ENCODE assay signal across 9 cellular contexts in the genomic region with DNA sequence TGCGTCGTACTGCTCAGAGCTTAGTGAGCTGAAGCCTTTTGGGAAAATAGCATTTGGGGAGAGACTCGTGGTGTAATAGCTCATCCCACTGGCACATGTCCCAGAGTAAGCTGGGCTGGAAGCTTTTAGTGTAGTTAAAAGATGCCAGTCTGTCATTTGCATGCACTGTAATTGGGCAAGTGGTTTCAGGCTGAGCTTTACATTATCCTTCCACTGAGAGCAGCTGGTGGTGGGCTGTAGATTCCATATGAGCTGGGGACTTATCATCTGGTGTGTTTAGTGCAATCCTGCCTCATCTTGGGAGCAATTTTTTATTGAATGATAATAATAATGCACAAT.
DNase-seq lines count a peak whose midpoint lies in the region; ATAC-seq, FAIRE-seq and TF ChIP-seq lines count a peak whose summit lies in the region.
"Had no signal": no experiment of that assay in that cellular context is flagged by ENCODE, and none has a peak within 500 bp of the region (broad histone marks: within the 10 kb centered on the region; RNA-seq: fewer than 3 reads in every experiment).

No MANE protein-coding gene starts in this region.

- no peak overlapping the region for H3K23ac ChIP-seq in IMR-90 (ENCODE audit: low read depth, low read length)

- no TSS peak for BruUV-seq in IMR-90 (replicated peaks; lab: Mats Ljungman, UMichigan)

- H3K4me1 ChIP-seq in IMR-90 (ENCODE audit: control insufficient read depth, insufficient read depth, low read length) = peaks cover 12% of the 10 kb centered on the region
- H3K4me1 ChIP-seq in testis = peaks cover 9% of the 10 kb centered on the region
- peaks cover 10 to 19% of the 10 kb centered on the region in 2 donors for H3K4me1 ChIP-seq in small intestine (ENCODE audit: control insufficient read depth in 2 of 2, insufficient read depth in 1 of 2, low read depth in 1 of 2, low read length in 1 of 2)

- H3K14ac ChIP-seq in IMR-90 (replicated peaks; ENCODE audit: low read depth, low read length) = 0 out of 2 replicates have a peak overlapping the region, but pooled peaks have one; percentile 10

- H3K36me3 ChIP-seq in IMR-90 (ENCODE audit: control insufficient read depth, insufficient read depth, low read length) (no peaks in the 10 kb centered on the region), testis (ENCODE audit: low read depth, missing control alignments) (no peaks in the 10 kb centered on the region), small intestine (ENCODE audit: control insufficient read depth in 2 of 2, insufficient read depth in 2 of 2, low read length in 2 of 2) (no peaks in the 10 kb centered on the region)

- no peak overlapping the region for H4K5ac ChIP-seq in IMR-90 (ENCODE audit: low read depth, low read length)

- DNase-seq in IMR-90 (peak; percentile 84), left ventricle myocardium superior (peak; percentile 42), testis (peak; percentile 69), small intestine (no peak), SKM-1 treated with dmso at 0.1 percent for 144 hours (lab: John Stamatoyannopoulos, UW; ENCODE audit: unreplicated experiment) (no peak)
- DNase-seq: naive thymus-derived CD8-positive, alpha-beta T cell had no signal

- H3K79me1 ChIP-seq in IMR-90 (ENCODE audit: low read depth in 1 of 2, low read length in 2 of 2) = peaks cover 21 to 69% of the 10 kb centered on the region in 2 experiments

- H3K56ac ChIP-seq in IMR-90 (ENCODE audit: extremely low read depth, insufficient read depth, low read length) = no peak overlapping the region

- no peak overlapping the region for H3K4ac ChIP-seq in IMR-90 (ENCODE audit: low read depth, low read length)

- FAIRE-seq in small intestine (lab: Jason Lieb, UNC) = no peak

- ATAC-seq in IMR-90 (ENCODE audit: low read depth) (peak; percentile 94), left ventricle myocardium superior (peak; percentile 87), GM19035 (IDR thresholded peaks at IDR 0.05; ENCODE audit: unreplicated experiment) (no peak), GM21528 (IDR thresholded peaks at IDR 0.05; ENCODE audit: low FRiP score, unreplicated experiment) (no peak)
- ATAC-seq: naive thymus-derived CD8-positive, alpha-beta T cell had no signal

- no peak overlapping the region for H3K9ac ChIP-seq in IMR-90 (ENCODE audit: low read depth, low read length)

- H3K4me3 ChIP-seq in IMR-90 (ENCODE audit: insufficient read depth, low read depth, low read length) (no peak overlapping the region), testis (no peak overlapping the region), small intestine (ENCODE audit: low read depth in 1 of 2, low read length in 2 of 2) (no peak overlapping the region)

- H3K27ac ChIP-seq in IMR-90 (ENCODE audit: insufficient read depth, low read length) (no peak overlapping the region), VCaP (peak overlapping the region; percentile 57), testis (peak overlapping the region in 1 of 2 donors; percentile 11), small intestine (ENCODE audit: low read depth in 1 of 2, low read length in 1 of 2) (no peak overlapping the region)

- TF ChIP-seq POLR2A in IMR-90 (IDR thresholded peaks at IDR 0.05; ENCODE audit: low read depth, low read length) (no peak), testis (IDR thresholded peaks at IDR 0.05) (no peak)

- no peak overlapping the region for H2BK20ac ChIP-seq in IMR-90 (ENCODE audit: low read depth, low read length)

- H2AK5ac ChIP-seq in IMR-90 (ENCODE audit: low read depth, low read length) = no peak overlapping the region

- TF ChIP-seq RAD21 in IMR-90 (IDR thresholded peaks at IDR 0.05; ENCODE audit: low read length) = no peak

- no peak overlapping the region for H3K18ac ChIP-seq in IMR-90 (ENCODE audit: low read depth, low read length)

- no peak overlapping the region for H2BK120ac ChIP-seq in IMR-90 (ENCODE audit: low read depth, low read length)

- no peak overlapping the region for H2BK15ac ChIP-seq in IMR-90 (ENCODE audit: low read depth, low read length)

- no peak for TF ChIP-seq CTCF in IMR-90 (conservative IDR thresholded peaks at IDR 0.05; ENCODE audit: low read depth, low read length)
- no peak for TF ChIP-seq CTCF in VCaP (conservative IDR thresholded peaks at IDR 0.05)
- TF ChIP-seq CTCF in testis (IDR thresholded peaks at IDR 0.05) = no peak

- no peak overlapping the region for H2BK5ac ChIP-seq in IMR-90 (ENCODE audit: low read depth, low read length, poor library complexity, severe bottlenecking)

- H3K27me3 ChIP-seq in IMR-90 (ENCODE audit: control insufficient read depth, insufficient read depth, low read length) (no peaks in the 10 kb centered on the region), testis (no peaks in the 10 kb centered on the region), small intestine (ENCODE audit: control insufficient read depth in 2 of 2, insufficient read depth in 2 of 2, low read length in 2 of 2) (no peaks in the 10 kb centered on the region)

- H2AFZ ChIP-seq in IMR-90 (replicated peaks; ENCODE audit: low read length, poor library complexity) = no peak overlapping the region

- peaks cover 29% of the 10 kb centered on the region for H4K20me1 ChIP-seq in IMR-90 (ENCODE audit: insufficient read depth, low read length)

- no peak overlapping the region for H4K91ac ChIP-seq in IMR-90 (ENCODE audit: insufficient read depth, low read depth, low read length)

- intact Hi-C loops in IMR-90 (cut with micrococcal nuclease) = no loop called here
- intact Hi-C loops in left ventricle myocardium superior (cut with micrococcal nuclease) = no loop called here
- intact Hi-C loops in testis (cut with DNase I; ENCODE audit: low total_unique reads) = no loop called here

- CTCF ChIA-PET in IMR-90 (lab: Yijun Ruan, JAX) = interaction anchor here (0.8 kb wide), 1 partner anchor 57 kb away, joined by 4 read pairs; no protein-coding TSS in a partner anchor

- POLR2A ChIA-PET in IMR-90 (lab: Charles Lee; ENCODE audit: unreplicated experiment) = no interaction called here

- H3K9me1 ChIP-seq in IMR-90 (ENCODE audit: insufficient read depth, low read length) = peaks cover 18% of the 10 kb centered on the region

- 34% methylated on average over 3 of the region's 3 CpGs; no CpG with 5 or more reads in 1 of the 2 experiments for WGBS in IMR-90 (ENCODE audit: extremely low coverage in 2 of 2, insufficient read length in 1 of 2), 2 experiments
- 44% methylated on average over 3 of the region's 3 CpGs for WGBS in testis, 2 donors
- WGBS in small intestine, 3 donors = 32 to 58% (median 52%) methylated on average over 3 of the region's 3 CpGs

- no peak overlapping the region for H4K8ac ChIP-seq in IMR-90 (ENCODE audit: low read depth in 2 of 2, low read length in 2 of 2)

- in situ Hi-C loops in IMR-90 (cut with MboI; ENCODE audit: low sequenced_read_pairs) = no loop called here

- dilution Hi-C loops in IMR-90 (cut with HindIII; ENCODE audit: low sequenced_read_pairs, unreplicated experiment) = no loop called here

- H3K9me3 ChIP-seq in IMR-90 (ENCODE audit: control insufficient read depth, insufficient read depth, low read length) (no peaks in the 10 kb centered on the region), testis (no peaks in the 10 kb centered on the region), small intestine (ENCODE audit: control insufficient read depth, low read depth) (no peaks in the 10 kb centered on the region)

- no peak overlapping the region for H2AK9ac ChIP-seq in IMR-90 (replicated peaks; ENCODE audit: low read depth, low read length, poor library complexity)

- H3K4me2 ChIP-seq in IMR-90 (ENCODE audit: low read depth, low read length) = no peak overlapping the region; the same call in 1 of the 2 replicates

TF ChIP-seq in IMR-90, 13 proteins besides CTCF, POLR2A, EP300 and RAD21:
- TF ChIP-seq FOS (IDR thresholded peaks at IDR 0.05; ENCODE audit: low read depth, low read length) (no peak), CHD1 (IDR thresholded peaks at IDR 0.05; ENCODE audit: low read depth, low read length) (no peak), MAFK (IDR thresholded peaks at IDR 0.05; ENCODE audit: low read depth, low read length) (no peak), CEBPB (IDR thresholded peaks at IDR 0.05; ENCODE audit: low read depth, low read length) (peak; percentile 39; the same call in 1 of the 2 replicates)
- TF ChIP-seq, protein P1, sequence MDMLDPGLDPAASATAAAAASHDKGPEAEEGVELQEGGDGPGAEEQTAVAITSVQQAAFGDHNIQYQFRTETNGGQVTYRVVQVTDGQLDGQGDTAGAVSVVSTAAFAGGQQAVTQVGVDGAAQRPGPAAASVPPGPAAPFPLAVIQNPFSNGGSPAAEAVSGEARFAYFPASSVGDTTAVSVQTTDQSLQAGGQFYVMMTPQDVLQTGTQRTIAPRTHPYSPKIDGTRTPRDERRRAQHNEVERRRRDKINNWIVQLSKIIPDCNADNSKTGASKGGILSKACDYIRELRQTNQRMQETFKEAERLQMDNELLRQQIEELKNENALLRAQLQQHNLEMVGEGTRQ (IDR thresholded peaks at IDR 0.05; ENCODE audit: low read depth, low read length) = no peak
- TF ChIP-seq, protein P2, sequence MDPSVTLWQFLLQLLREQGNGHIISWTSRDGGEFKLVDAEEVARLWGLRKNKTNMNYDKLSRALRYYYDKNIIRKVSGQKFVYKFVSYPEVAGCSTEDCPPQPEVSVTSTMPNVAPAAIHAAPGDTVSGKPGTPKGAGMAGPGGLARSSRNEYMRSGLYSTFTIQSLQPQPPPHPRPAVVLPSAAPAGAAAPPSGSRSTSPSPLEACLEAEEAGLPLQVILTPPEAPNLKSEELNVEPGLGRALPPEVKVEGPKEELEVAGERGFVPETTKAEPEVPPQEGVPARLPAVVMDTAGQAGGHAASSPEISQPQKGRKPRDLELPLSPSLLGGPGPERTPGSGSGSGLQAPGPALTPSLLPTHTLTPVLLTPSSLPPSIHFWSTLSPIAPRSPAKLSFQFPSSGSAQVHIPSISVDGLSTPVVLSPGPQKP (IDR thresholded peaks at IDR 0.05; ENCODE audit: borderline replicate concordance, low read depth, low read length) = no peak

Comparison
In these comparisons a context has a peak if more than half of its experiments do, and no peak if none do; other contexts are left out.
1. ATAC-seq: peak in IMR-90 (single experiment) and left ventricle myocardium superior (single experiment); none in GM19035 (single experiment) and GM21528 (single experiment).
2. DNase-seq: peak in IMR-90 (single experiment), left ventricle myocardium superior (single experiment) and testis (single experiment); none in small intestine (single experiment) and SKM-1 treated with dmso at 0.1 percent for 144 hours (single experiment).